In the genomic region with DNA sequence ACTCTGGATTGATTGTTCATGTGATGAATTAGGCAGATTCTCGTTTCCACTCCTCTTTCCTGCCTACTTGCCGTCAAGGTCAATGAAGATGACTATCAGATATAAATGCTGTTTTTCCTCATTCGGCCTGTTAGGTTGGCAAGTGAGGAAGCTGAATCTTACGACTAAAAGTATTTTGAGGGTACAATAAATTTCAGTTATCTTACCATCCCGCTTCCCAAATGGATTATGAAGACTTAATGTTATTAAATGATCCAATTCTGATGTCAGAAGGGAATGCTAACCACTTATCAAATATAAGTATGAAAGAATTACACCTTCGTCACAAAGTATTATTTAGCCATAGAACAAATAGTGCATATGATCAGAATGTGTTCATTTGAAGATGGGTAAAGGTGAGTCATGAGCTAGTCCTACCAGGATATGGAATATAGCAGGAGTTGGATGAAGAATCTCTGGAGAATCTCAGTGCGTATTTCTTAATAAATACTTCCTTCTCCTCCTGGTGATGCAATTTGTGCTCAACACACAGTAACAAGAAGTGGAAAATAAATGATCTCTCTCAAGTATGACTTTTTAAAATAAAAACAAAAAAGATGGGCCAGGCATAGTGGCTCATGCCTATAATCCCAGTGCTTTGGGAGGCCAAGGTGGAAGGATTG, we compare ENCODE assay signal across 21 cellular contexts.
"Had no signal": no experiment of that assay in that cellular context is flagged by ENCODE, and none has a peak within 500 bp of the region (broad histone marks: within the 10 kb centered on the region; RNA-seq: fewer than 3 reads in every experiment).

No MANE protein-coding gene starts in this region.

- H3K27me3 ChIP-seq: gastroesophageal sphincter, heart left ventricle, tibial artery had no signal

- ATAC-seq: activated naive CD4-positive, alpha-beta T cell treated with anti-CD3 and anti-CD28 coated beads, Interleukin-2, amount 50 U/mL, for 72 hours; gastroesophageal sphincter; heart left ventricle had no signal

- H3K4me1 ChIP-seq: gastroesophageal sphincter, tibial artery had no signal

- H3K9me3 ChIP-seq: gastroesophageal sphincter, heart left ventricle, left ventricle myocardium inferior, tibial artery had no signal

- H3K4me3 Mint-ChIP-seq: brain had no signal

- H3K27ac Mint-ChIP-seq: activated naive CD4-positive, alpha-beta T cell treated with anti-CD3 and anti-CD28 coated beads, Interleukin-2, amount 50 U/mL, for 72 hours; brain had no signal

- H3K36me3 ChIP-seq: heart left ventricle, left ventricle myocardium inferior, tibial artery had no signal

- DNase-seq: activated CD4-positive, alpha-beta T cell treated with anti-CD3 and anti-CD28 coated beads for 48 hours; activated CD4-positive, CD25-positive, alpha-beta regulatory T cell; activated CD8-positive, alpha-beta memory T cell treated with anti-CD3 and anti-CD28 coated beads, Interleukin-2, amount 50 U/mL, for 48 hours; activated effector memory CD4-positive, alpha-beta T cell treated with Interleukin-2 at 50 U/mL for 16 hours; activated T-cell treated with anti-CD3 and anti-CD28 coated beads, Interleukin-2, amount 50 U/mL, for 48 hours; amniotic stem cell; central memory CD4-positive, alpha-beta T cell; heart left ventricle; left ventricle myocardium inferior; mammary epithelial cell; midbrain; occipital lobe; retina; stimulated activated CD4-positive, alpha-beta T cell treated with anti-CD3 and anti-CD28 coated beads, Interleukin-2, amount 100 ng/mL, for 24 hours; stimulated activated naive CD4-positive, alpha-beta T cell treated with Interleukin-2 at 50 U/mL for 16 hours; T1000; tibial artery had no signal

- H3K27me3 Mint-ChIP-seq: brain had no signal

- H3K27ac ChIP-seq: coronary artery, gastroesophageal sphincter, heart left ventricle, left ventricle myocardium inferior, tibial artery had no signal

- H3K9me3 Mint-ChIP-seq: activated naive CD4-positive, alpha-beta T cell treated with anti-CD3 and anti-CD28 coated beads, Interleukin-2, amount 50 U/mL, for 72 hours; brain had no signal

- H3K36me3 Mint-ChIP-seq: activated naive CD4-positive, alpha-beta T cell treated with anti-CD3 and anti-CD28 coated beads, Interleukin-2, amount 50 U/mL, for 72 hours had no signal

- H3K4me3 ChIP-seq: coronary artery, gastroesophageal sphincter, heart left ventricle, left ventricle myocardium inferior, tibial artery had no signal
